In the genomic region with DNA sequence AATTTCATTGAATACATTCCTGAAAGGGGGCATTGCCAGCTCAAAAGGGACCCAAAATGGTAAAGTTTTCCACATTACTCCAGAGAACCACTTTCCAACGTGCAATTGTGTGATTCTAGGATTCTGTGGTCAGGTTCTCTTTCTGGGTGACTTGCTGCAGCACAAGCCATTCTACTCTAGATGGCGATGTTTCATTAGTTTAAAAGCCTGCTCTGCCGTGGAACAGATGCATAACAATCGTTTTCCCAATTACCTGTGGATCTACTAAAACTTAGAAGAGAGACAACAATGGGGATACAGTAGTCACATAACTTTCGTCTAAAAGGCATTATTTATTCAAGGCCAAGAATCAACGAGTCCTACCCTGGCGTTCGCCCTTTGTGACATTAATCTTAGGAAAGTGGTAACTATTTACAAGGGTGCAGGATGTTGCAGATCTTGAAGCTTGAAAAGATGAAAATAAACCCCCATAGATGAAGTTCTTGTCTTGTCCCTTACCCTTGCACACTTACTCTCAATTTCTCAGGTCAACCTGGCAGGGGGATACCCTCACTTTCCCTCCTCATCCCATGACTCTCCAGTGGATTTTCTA, we compare ENCODE assay signal across 8 cellular contexts.
DNase-seq lines count a peak whose midpoint lies in the region; ATAC-seq, FAIRE-seq and TF ChIP-seq lines count a peak whose summit lies in the region.

No MANE protein-coding gene starts in this region.

- H3K4me3 ChIP-seq in GM12864 (ENCODE audit: low read depth, low read length), result no peak overlapping the region
- H3K4me3 ChIP-seq in bronchial epithelial cell (ENCODE audit: low read depth, low read length), result no peak overlapping the region

- peak; percentile 61 for ATAC-seq in HG03342 (IDR thresholded peaks at IDR 0.05; ENCODE audit: unreplicated experiment)
- no peak for ATAC-seq in GM19328 (IDR thresholded peaks at IDR 0.05; ENCODE audit: unreplicated experiment)

- TF ChIP-seq CTCF in GM12864 (IDR thresholded peaks at IDR 0.05; ENCODE audit: low read depth, low read length, missing control alignments) (peak; percentile 74), bronchial epithelial cell (IDR thresholded peaks at IDR 0.05; ENCODE audit: insufficient read depth, low read length, severe bottlenecking) (peak; percentile 79)

- no peaks in the 10 kb centered on the region for H3K36me3 ChIP-seq in bronchial epithelial cell (ENCODE audit: control insufficient read depth, insufficient read depth, low read length)

- DNase-seq in AG08396 (ENCODE audit: low spot score) (peak; percentile 42), GM12864 (ENCODE audit: low read depth) (peak; percentile 1), NCI-H524 (lab: John Stamatoyannopoulos, UW) (peak; percentile 55 to 80), bronchial epithelial cell (ENCODE audit: low read depth) (peak; percentile 40), kidney tubule cell (ENCODE audit: low spot score) (peak; percentile 46)
- no peak for DNase-seq in activated CD4-positive, CD25-positive, alpha-beta regulatory T cell treated with anti-CD3 and anti-CD28 coated beads, Interleukin-2, amount 50 U/mL, for 72 hours

- no peaks in the 10 kb centered on the region for H3K27me3 ChIP-seq in bronchial epithelial cell (ENCODE audit: control insufficient read depth, insufficient read depth, low read length)

- no peak for FAIRE-seq in bronchial epithelial cell (lab: Jason Lieb, UNC)
